ENCODE assay signal across 15 cellular contexts in the genomic region with DNA sequence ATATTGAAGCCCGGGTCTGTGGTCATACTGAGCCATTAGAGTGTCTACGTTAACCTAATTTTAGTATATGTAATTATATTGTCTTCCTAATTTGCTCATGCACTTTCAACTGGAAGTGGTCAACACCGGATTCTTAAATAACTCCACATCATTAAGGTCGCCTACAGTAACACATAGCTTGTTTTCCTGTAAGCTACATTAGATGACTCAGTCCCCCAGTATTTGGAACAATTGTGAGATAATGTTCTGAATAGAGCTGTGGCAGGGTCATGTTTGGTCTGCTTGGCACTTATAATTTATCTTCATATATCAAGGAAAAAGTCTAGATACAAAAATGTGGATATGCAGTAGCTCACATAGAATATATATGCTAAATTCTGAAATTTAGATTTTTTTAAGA.
"Had no signal": no experiment of that assay in that cellular context is flagged by ENCODE, and none has a peak within 500 bp of the region (broad histone marks: within the 10 kb centered on the region; RNA-seq: fewer than 3 reads in every experiment).

No MANE protein-coding gene starts in this region.

- DNase-seq: activated CD4-positive, alpha-beta T cell treated with anti-CD3 and anti-CD28 coated beads, Interleukin-2, amount 50 U/mL, for 4 hours; activated effector memory CD4-positive, alpha-beta T cell treated with Interleukin-2 at 50 U/mL for 16 hours; activated T-cell treated with anti-CD3 and anti-CD28 coated beads, Interleukin-2, amount 50 U/mL, for 1 hour; amniotic stem cell; gastrocnemius medialis; left ventricle myocardium inferior; pancreas; right cardiac atrium; stimulated activated naive B cell treated with anti-CD40 and anti-IgM and Interleukin-4, amounts not matched to agents 10 μg/mL and 1 μg/mL and 100 μg/mL, for 72 hours had no signal

- H3K36me3 Mint-ChIP-seq: activated naive CD4-positive, alpha-beta T cell treated with anti-CD3 and anti-CD28 coated beads, Interleukin-2, amount 50 U/mL, for 72 hours; mesothelial cell of epicardium; stimulated activated naive B cell treated with anti-CD40 and anti-IgM and Interleukin-4, amounts not matched to agents 10 μg/mL and 1 μg/mL and 100 μg/mL, for 72 hours had no signal

- H3K4me3 ChIP-seq: cardiac muscle cell, gastrocnemius medialis, left ventricle myocardium inferior, pancreas, tibial nerve had no signal

- H3K4me3 Mint-ChIP-seq: mesothelial cell of epicardium; stimulated activated naive B cell treated with anti-CD40 and anti-IgM and Interleukin-4, amounts not matched to agents 10 μg/mL and 1 μg/mL and 100 μg/mL, for 72 hours had no signal

- H3K27ac Mint-ChIP-seq: activated naive CD4-positive, alpha-beta T cell treated with anti-CD3 and anti-CD28 coated beads, Interleukin-2, amount 50 U/mL, for 72 hours; mesothelial cell of epicardium; stimulated activated naive B cell treated with anti-CD40 and anti-IgM and Interleukin-4, amounts not matched to agents 10 μg/mL and 1 μg/mL and 100 μg/mL, for 72 hours had no signal

- ATAC-seq: activated CD4-positive, CD25-positive, alpha-beta regulatory T cell treated with anti-CD3 and anti-CD28 coated beads, Interleukin-2, amount 50 U/mL, for 24 hours; activated naive CD4-positive, alpha-beta T cell treated with anti-CD3 and anti-CD28 coated beads, Interleukin-2, amount 50 U/mL, for 72 hours; gastrocnemius medialis; pancreas; right cardiac atrium; stimulated activated naive B cell treated with anti-CD40 and anti-IgM and Interleukin-4, amounts not matched to agents 10 μg/mL and 1 μg/mL and 100 μg/mL, for 72 hours had no signal

- H3K9me3 Mint-ChIP-seq: mesothelial cell of epicardium had no signal

- H3K4me1 ChIP-seq: gastrocnemius medialis, left ventricle myocardium inferior, pancreas, tibial nerve had no signal

- H3K9me3 ChIP-seq: gastrocnemius medialis, left ventricle myocardium inferior, pancreas, tibial nerve had no signal

- H3K27me3 ChIP-seq: cardiac muscle cell, gastrocnemius medialis, pancreas, tibial nerve had no signal

- H3K36me3 ChIP-seq: cardiac muscle cell, gastrocnemius medialis, left ventricle myocardium inferior, pancreas, tibial nerve had no signal

- FAIRE-seq: keratinocyte, pancreas had no signal

- H3K27ac ChIP-seq: cardiac muscle cell, gastrocnemius medialis, left ventricle myocardium inferior, pancreas, tibial nerve had no signal

- H3K27me3 Mint-ChIP-seq: stimulated activated naive B cell treated with anti-CD40 and anti-IgM and Interleukin-4, amounts not matched to agents 10 μg/mL and 1 μg/mL and 100 μg/mL, for 72 hours had no signal

- H3K4me1 Mint-ChIP-seq: mesothelial cell of epicardium; stimulated activated naive B cell treated with anti-CD40 and anti-IgM and Interleukin-4, amounts not matched to agents 10 μg/mL and 1 μg/mL and 100 μg/mL, for 72 hours had no signal
